Comparison of ENCODE assay signal across 7 cellular contexts in genomic region chr19:10076535-10076934, GRCh38.
"Had no signal": no experiment of that assay in that cellular context is flagged by ENCODE, and none has a peak within 500 bp of the region (broad histone marks: within the 10 kb centered on the region; RNA-seq: fewer than 3 reads in every experiment).

No MANE protein-coding gene starts in this region.

- H3K4me3 ChIP-seq: GM12878 had no signal

- ATAC-seq: GM12878 had no signal

- DNase-seq: GDM1, GF-D8 had no signal

- FAIRE-seq: GM12878, GM12891, GM12892, GM18507, GM19239 had no signal
